In the genomic region with DNA sequence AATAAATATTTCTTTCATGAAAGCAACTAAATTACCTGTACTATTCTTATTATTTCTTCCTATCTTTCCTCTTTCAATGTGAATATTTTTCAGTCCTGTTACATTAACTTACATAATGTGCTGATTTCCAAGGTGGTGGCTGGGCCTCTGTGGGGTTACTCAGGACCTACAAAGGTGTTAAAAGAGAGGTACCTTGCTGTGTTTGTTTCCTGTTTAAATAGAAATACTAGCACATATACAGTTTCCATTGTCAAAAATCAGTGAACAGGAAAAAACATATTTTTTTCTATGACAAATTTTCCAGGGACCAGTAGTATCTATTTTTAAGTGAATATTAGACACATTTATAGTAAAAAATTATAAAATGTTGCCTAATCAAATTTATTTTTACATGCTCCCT, we compare ENCODE assay signal across 27 cellular contexts.
"Had no signal": no experiment of that assay in that cellular context is flagged by ENCODE, and none has a peak within 500 bp of the region (broad histone marks: within the 10 kb centered on the region; RNA-seq: fewer than 3 reads in every experiment).

No MANE protein-coding gene starts in this region.

- ATAC-seq: activated CD4-positive, CD25-positive, alpha-beta regulatory T cell treated with anti-CD3 and anti-CD28 coated beads, Interleukin-2, amount 50 U/mL, for 24 hours; activated naive CD8-positive, alpha-beta T cell treated with anti-CD3 and anti-CD28 coated beads, Interleukin-2, amount 50 U/mL, for 24 hours; activated T-cell treated with anti-CD3 and anti-CD28 coated beads, Interleukin-2, amount 50 U/mL, for 4 hours; activated T-helper 17 cell treated with anti-CD3 and anti-CD28 coated beads, Interleukin-2, amount 50 U/mL, for 72 hours; body of pancreas had no signal

- H3K9me3 ChIP-seq: body of pancreas, esophagus squamous epithelium had no signal

- FAIRE-seq: endothelial cell of umbilical vein had no signal

- H3K4me1 ChIP-seq: adrenal gland, body of pancreas, esophagus squamous epithelium had no signal

- H3K27me3 ChIP-seq: adrenal gland, body of pancreas, esophagus squamous epithelium had no signal

- H3K4me3 ChIP-seq: adrenal gland, body of pancreas, esophagus squamous epithelium had no signal

- H3K27ac ChIP-seq: adrenal gland, body of pancreas, epithelial cell of prostate, esophagus squamous epithelium, WERI-Rb-1 had no signal

- H3K36me3 ChIP-seq: adrenal gland, esophagus squamous epithelium, WERI-Rb-1 had no signal

- DNase-seq: activated B cell treated with CpG ODN at 0.5 μM for 24 hours; activated CD4-positive, alpha-beta T cell treated with anti-CD3 and anti-CD28 coated beads for 48 hours; activated CD4-positive, alpha-beta T cell treated with anti-CD3 and anti-CD28 coated beads, Interleukin-2, amount 50 U/mL, for 1 hour; activated CD4-positive, alpha-beta T cell treated with anti-CD3 and anti-CD28 coated beads, Interleukin-2, amount 50 U/mL, for 48 hours; activated CD8-positive, alpha-beta memory T cell treated with anti-CD3 and anti-CD28 coated beads for 24 hours; activated CD8-positive, alpha-beta T cell treated with anti-CD3 and anti-CD28 coated beads for 36 hours; activated effector memory CD4-positive, alpha-beta T cell treated with Interleukin-2 at 50 U/mL for 16 hours; activated gamma-delta T cell treated with Interleukin-2 at 50 U/mL for 16 hours; activated naive CD4-positive, alpha-beta T cell treated with anti-CD3 and anti-CD28 coated beads for 36 hours; activated naive CD8-positive, alpha-beta T cell treated with anti-CD3 and anti-CD28 coated beads for 36 hours; activated naive CD8-positive, alpha-beta T cell treated with anti-CD3 and anti-CD28 coated beads, Interleukin-2, amount 50 U/mL, for 24 hours; activated T-cell treated with anti-CD3 and anti-CD28 coated beads, Interleukin-2, amount 50 U/mL, for 4 hours; adrenal gland; aorta; body of pancreas; caudate nucleus; cortex of kidney; effector CD4-positive, alpha-beta T cell; effector memory CD8-positive, alpha-beta T cell; esophagus squamous epithelium; head of caudate nucleus; T-helper 9 cell; WERI-Rb-1 had no signal
